8 cellular contexts compared by ENCODE assay signal in genomic region chr6:170048615-170049256, GRCh38.
DNase-seq lines count a peak whose midpoint lies in the region; ATAC-seq, FAIRE-seq and TF ChIP-seq lines count a peak whose summit lies in the region.

No MANE protein-coding gene starts in this region.

- no peak overlapping the region for H2AFZ ChIP-seq in HepG2 (ENCODE audit: low read length)

- H3K27ac Mint-ChIP-seq in stimulated activated effector memory CD8-positive, alpha-beta T cell treated with anti-CD3 and anti-CD28 coated beads, Interleukin-12 subunit alpha, Interleukin-12 subunit beta, amount 100 ng/mL, for 72 hours = peak overlapping the region; percentile 90
- H3K27ac Mint-ChIP-seq in CD8-positive, alpha-beta T cell = no peak overlapping the region

- H3K79me2 ChIP-seq in HepG2 (ENCODE audit: insufficient read depth, low read length) = no peaks in the 10 kb centered on the region

- 71 to 76% (median 73%) methylated on average over 16 of the region's 16 CpGs for WGBS in adrenal gland, 4 donors
- WGBS in HepG2 (ENCODE audit: low lambda C conversion rate) = 48% methylated on average over 15 of the region's 16 CpGs

- CTCF ChIA-PET in HepG2 (lab: Yijun Ruan, JAX; ENCODE audit: low intra/inter-chr PET ratio, low total read pairs) = no interaction called here
- CTCF ChIA-PET in CD8-positive, alpha-beta T cell (lab: Charles Lee) = interaction anchor here (1.0 kb wide), 1 partner anchor 217 kb away, joined by 3 read pairs; no protein-coding TSS in a partner anchor

- no peak for TF ChIP-seq EP300 in HepG2 (IDR thresholded peaks at IDR 0.05; ENCODE audit: low read depth in 2 of 2, low read length in 2 of 2)
- TF ChIP-seq EP300 in HepG2 (CRISPR knock-in tag; IDR thresholded peaks at IDR 0.05; ENCODE audit: borderline replicate concordance) = no peak

- no TSS peak for BruUV-seq in HepG2 (replicated peaks; lab: Mats Ljungman, UMichigan)

- H3K4me1 ChIP-seq in adrenal gland (replicated peaks in 1 of 2) = no peaks in the 10 kb centered on the region
- H3K4me1 ChIP-seq in HepG2 (ENCODE audit: insufficient read depth, low read length) = no peaks in the 10 kb centered on the region
- no peaks in the 10 kb centered on the region for H3K4me1 ChIP-seq in CD8-positive, alpha-beta T cell (ENCODE audit: insufficient read depth, low read length)

- no peak overlapping the region for H3K4me3 ChIP-seq in adrenal gland
- H3K4me3 ChIP-seq in HepG2 (replicated peaks in 1 of 3; ENCODE audit: insufficient read depth in 1 of 3, low read depth in 2 of 3, low read length in 3 of 3) = no peak overlapping the region
- no peak overlapping the region for H3K4me3 ChIP-seq in CD8-positive, alpha-beta T cell (ENCODE audit: low read depth, low read length)

- peak overlapping the region; percentile 67 for H3K4me3 Mint-ChIP-seq in stimulated activated effector memory CD8-positive, alpha-beta T cell treated with anti-CD3 and anti-CD28 coated beads, Interleukin-12 subunit alpha, Interleukin-12 subunit beta, amount 100 ng/mL, for 72 hours
- no peak overlapping the region for H3K4me3 Mint-ChIP-seq in CD8-positive, alpha-beta T cell

- intact Hi-C loops in adrenal gland (cut with DNase I) (no loop called here), HepG2 (cut with micrococcal nuclease; ENCODE audit: unreplicated experiment) (no loop called here)
- intact Hi-C loops in CD8-positive, alpha-beta T cell (cut with DNase I, micrococcal nuclease) = no loop called here

- H3K9me3 ChIP-seq in adrenal gland (replicated peaks in 1 of 3) (no peaks in the 10 kb centered on the region), HepG2 (ENCODE audit: low read length) (no peaks in the 10 kb centered on the region)
- H3K9me3 ChIP-seq in CD8-positive, alpha-beta T cell (ENCODE audit: low read length) = no peaks in the 10 kb centered on the region

- POLR2A ChIA-PET in HepG2 (lab: Yijun Ruan, JAX) = no interaction called here
- POLR2A ChIA-PET in CD8-positive, alpha-beta T cell (lab: Charles Lee) = no interaction called here

- no peak for FAIRE-seq in HepG2 (lab: Jason Lieb, UNC)

- TF ChIP-seq CTCF in adrenal gland (IDR thresholded peaks at IDR 0.05) (no peak), HepG2 (CRISPR knock-in tag; IDR thresholded peaks at IDR 0.05) (no peak)
- no peak for TF ChIP-seq CTCF in CD8-positive, alpha-beta T cell (IDR thresholded peaks at IDR 0.05)

- peaks cover 3% of the 10 kb centered on the region for H3K27me3 Mint-ChIP-seq in CD8-positive, alpha-beta T cell (ENCODE audit: low read depth)

- ATAC-seq in HepG2 (no peak), HG03469 (IDR thresholded peaks at IDR 0.05; ENCODE audit: unreplicated experiment) (no peak), GM19351 (IDR thresholded peaks at IDR 0.05; ENCODE audit: unreplicated experiment) (no peak)
- peak; percentile 79 for ATAC-seq in stimulated activated effector memory CD8-positive, alpha-beta T cell treated with anti-CD3 and anti-CD28 coated beads, Interleukin-12 subunit alpha, Interleukin-12 subunit beta, amount 100 ng/mL, for 72 hours
- ATAC-seq in CD8-positive, alpha-beta T cell = no peak

- H3K36me3 ChIP-seq in adrenal gland (replicated peaks in 1 of 2) = no peaks in the 10 kb centered on the region
- no peaks in the 10 kb centered on the region for H3K36me3 ChIP-seq in HepG2 (replicated peaks in 1 of 2; ENCODE audit: control insufficient read depth in 1 of 2, insufficient read depth in 2 of 2, low read length in 2 of 2)
- H3K36me3 ChIP-seq in CD8-positive, alpha-beta T cell (ENCODE audit: insufficient read depth, low read length) = no peaks in the 10 kb centered on the region

- no peak for TF ChIP-seq POLR2A in adrenal gland (IDR thresholded peaks at IDR 0.05)
- no peak for TF ChIP-seq POLR2A in HepG2 (IDR thresholded peaks at IDR 0.05; ENCODE audit: insufficient read depth in 1 of 2, low read depth in 2 of 2, low read length in 2 of 2)

- in situ Hi-C loops in HepG2 (cut with HindIII; ENCODE audit: extremely low pct_ligation_motif_present, low pct_unique_long_range_greater_than_20kb) = no loop called here

- peak; percentile 21 for DNase-seq in M059J (ENCODE audit: low read depth)
- DNase-seq in adrenal gland = peak; percentile 32 to 72 (median 61)
- no peak for DNase-seq in HepG2 (ENCODE audit: low spot score)
- no peak for DNase-seq in stimulated activated effector memory CD8-positive, alpha-beta T cell treated with anti-CD3 and anti-CD28 coated beads, Interleukin-12 subunit alpha, Interleukin-12 subunit beta, amount 100 ng/mL, for 72 hours (ENCODE audit: low spot score in 2 of 2)
- no peak for DNase-seq in LoVo (ENCODE audit: low spot score)
- no peak for DNase-seq in CD8-positive, alpha-beta T cell

- no peak overlapping the region for H3K9ac ChIP-seq in HepG2 (ENCODE audit: insufficient read depth, low read depth, low read length)

- TF ChIP-seq RAD21 in HepG2 (CRISPR knock-in tag; IDR thresholded peaks at IDR 0.05) = no peak

- H3K4me2 ChIP-seq in HepG2 (ENCODE audit: low read depth, low read length) = no peak overlapping the region

- H3K4me1 Mint-ChIP-seq in stimulated activated effector memory CD8-positive, alpha-beta T cell treated with anti-CD3 and anti-CD28 coated beads, Interleukin-12 subunit alpha, Interleukin-12 subunit beta, amount 100 ng/mL, for 72 hours = peaks cover 21% of the 10 kb centered on the region
- no peaks in the 10 kb centered on the region for H3K4me1 Mint-ChIP-seq in CD8-positive, alpha-beta T cell (ENCODE audit: low read depth)

- peak overlapping the region in 2 of 5 donors; percentile 52 to 76 for H3K27ac ChIP-seq in adrenal gland
- H3K27ac ChIP-seq in HepG2 (ENCODE audit: extremely low read length, insufficient read depth, low read length) = no peak overlapping the region
- no peak overlapping the region for H3K27ac ChIP-seq in CD8-positive, alpha-beta T cell (ENCODE audit: low read depth, low read length)

- H4K20me1 ChIP-seq in HepG2 (ENCODE audit: insufficient read depth, low read length) = no peaks in the 10 kb centered on the region

- no peaks in the 10 kb centered on the region for H3K27me3 ChIP-seq in adrenal gland
- peaks cover 18 to 78% of the 10 kb centered on the region in 2 experiments for H3K27me3 ChIP-seq in HepG2 (ENCODE audit: control insufficient read depth in 1 of 2, insufficient read depth in 2 of 2, low read length in 2 of 2)
- no peaks in the 10 kb centered on the region for H3K27me3 ChIP-seq in CD8-positive, alpha-beta T cell (ENCODE audit: insufficient read depth, low read length)

- H3K9me3 Mint-ChIP-seq in stimulated activated effector memory CD8-positive, alpha-beta T cell treated with anti-CD3 and anti-CD28 coated beads, Interleukin-12 subunit alpha, Interleukin-12 subunit beta, amount 100 ng/mL, for 72 hours = no peaks in the 10 kb centered on the region
- no peaks in the 10 kb centered on the region for H3K9me3 Mint-ChIP-seq in CD8-positive, alpha-beta T cell

- no peaks in the 10 kb centered on the region for H3K36me3 Mint-ChIP-seq in stimulated activated effector memory CD8-positive, alpha-beta T cell treated with anti-CD3 and anti-CD28 coated beads, Interleukin-12 subunit alpha, Interleukin-12 subunit beta, amount 100 ng/mL, for 72 hours
- H3K36me3 Mint-ChIP-seq in CD8-positive, alpha-beta T cell = no peaks in the 10 kb centered on the region

TF ChIP-seq in HepG2, 621 proteins besides CTCF, POLR2A, EP300 and RAD21:
- TF ChIP-seq, protein P1, sequence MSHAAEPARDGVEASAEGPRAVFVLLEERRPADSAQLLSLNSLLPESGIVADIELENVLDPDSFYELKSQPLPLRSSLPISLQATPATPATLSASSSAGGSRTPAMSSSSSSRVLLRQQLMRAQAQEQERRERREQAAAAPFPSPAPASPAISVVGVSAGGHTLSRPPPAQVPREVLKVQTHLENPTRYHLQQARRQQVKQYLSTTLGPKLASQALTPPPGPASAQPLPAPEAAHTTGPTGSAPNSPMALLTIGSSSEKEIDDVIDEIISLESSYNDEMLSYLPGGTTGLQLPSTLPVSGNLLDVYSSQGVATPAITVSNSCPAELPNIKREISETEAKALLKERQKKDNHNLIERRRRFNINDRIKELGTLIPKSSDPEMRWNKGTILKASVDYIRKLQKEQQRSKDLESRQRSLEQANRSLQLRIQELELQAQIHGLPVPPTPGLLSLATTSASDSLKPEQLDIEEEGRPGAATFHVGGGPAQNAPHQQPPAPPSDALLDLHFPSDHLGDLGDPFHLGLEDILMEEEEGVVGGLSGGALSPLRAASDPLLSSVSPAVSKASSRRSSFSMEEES (CRISPR knock-in tag; IDR thresholded peaks at IDR 0.05) = no peak
- peak; percentile 27; the same call in 1 of the 2 replicates for TF ChIP-seq ZNF629 (CRISPR knock-in tag; conservative IDR thresholded peaks at IDR 0.05)

Comparison
In these comparisons a context has a peak if more than half of its experiments do, and no peak if none do; other contexts are left out.
1. DNase-seq: peak in M059J (single experiment) and adrenal gland (7 of 7); none in HepG2 (single experiment), stimulated activated effector memory CD8-positive, alpha-beta T cell treated with anti-CD3 and anti-CD28 coated beads, Interleukin-12 subunit alpha, Interleukin-12 subunit beta, amount 100 ng/mL, for 72 hours (0 of 2), LoVo (single experiment) and CD8-positive, alpha-beta T cell (0 of 7).